Comparison of ENCODE assay signal across 1 cellular context in the genomic region with DNA sequence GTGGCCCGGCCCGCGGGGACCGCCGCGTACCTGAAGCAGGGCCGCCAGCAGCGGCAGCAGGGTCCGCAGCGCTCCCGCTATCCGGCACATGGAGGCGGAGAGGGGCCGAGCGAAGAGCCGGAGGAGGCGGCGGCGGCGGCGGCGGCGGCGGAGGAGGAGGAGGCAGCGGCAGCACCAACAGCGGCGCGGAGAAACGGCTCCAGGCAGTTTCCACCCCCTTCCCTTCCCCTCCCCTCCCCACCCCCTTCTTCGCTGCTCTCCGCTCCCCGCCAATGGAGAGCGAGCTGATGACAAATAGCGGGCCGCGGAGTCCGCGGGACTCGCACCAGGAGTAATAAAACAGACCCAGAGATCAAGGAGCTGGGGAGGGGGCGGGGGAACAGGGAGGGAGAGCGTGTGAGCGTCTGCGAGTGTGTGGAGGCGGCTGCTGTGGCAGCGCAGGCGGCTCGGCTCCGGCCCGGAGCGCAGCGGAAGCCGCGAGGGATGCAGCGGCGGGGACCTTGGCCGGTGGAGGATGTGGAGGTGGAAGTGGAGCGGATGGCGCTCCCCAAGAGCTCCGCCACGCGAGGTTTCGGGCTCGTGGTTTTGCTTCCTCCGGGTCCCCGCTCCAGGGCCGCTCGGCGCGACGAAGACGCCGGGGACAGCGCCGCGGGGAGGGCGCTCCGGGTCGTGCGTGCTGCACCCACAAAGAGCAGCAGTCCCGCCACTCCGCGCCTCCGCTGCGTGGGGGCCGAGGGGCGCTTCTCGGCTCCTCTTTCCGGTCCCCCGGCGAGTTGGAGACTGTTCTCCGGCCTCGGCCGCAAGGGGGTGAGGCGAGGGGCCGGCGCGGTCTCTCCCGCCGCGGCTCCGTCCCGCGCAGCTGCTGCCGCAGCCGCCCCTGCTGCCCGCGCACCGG.
A peak's percentile ranks its signal among the peaks of the same experiment; 100 is the strongest.
TF ChIP-seq lines count a peak whose summit lies in the region.

CDH2 (minus strand) TSS at position 198 of the 895 bp plus-strand sequence; CDS start at position 90, 108 bp downstream.

TF ChIP-seq in SK-N-SH, 30 proteins besides CTCF, POLR2A, EP300 and RAD21 (continued from another document):
- TF ChIP-seq IRF3 (IDR thresholded peaks at IDR 0.05; ENCODE audit: low read depth, low read length) (no peak), SIN3A (IDR thresholded peaks at IDR 0.05; ENCODE audit: borderline replicate concordance, low read depth, low read length) (no peak; the same call in 1 of the 2 replicates), ELF1 (IDR thresholded peaks at IDR 0.05) (no peak), EZH2phosphoT487 (IDR thresholded peaks at IDR 0.05; ENCODE audit: borderline replicate concordance, low read depth) (no peak), POLR2AphosphoS5 (IDR thresholded peaks at IDR 0.05; ENCODE audit: low read depth, low read length) (peak; percentile 73), SMC3 (IDR thresholded peaks at IDR 0.05; ENCODE audit: low read depth, low read length) (no peak; the same call in 1 of the 2 replicates), JUND (IDR thresholded peaks at IDR 0.05) (no peak), MXI1 (IDR thresholded peaks at IDR 0.05; ENCODE audit: low read depth, low read length) (peak; percentile 47; the same call in 1 of the 2 replicates), GATA2 (CRISPR knock-in tag; IDR thresholded peaks at IDR 0.05) (no peak), USF2 (IDR thresholded peaks at IDR 0.05; ENCODE audit: borderline replicate concordance, low read depth, low read length) (no peak), TCF12 (IDR thresholded peaks at IDR 0.05) (peak; percentile 58), RXRA (IDR thresholded peaks at IDR 0.05; ENCODE audit: borderline replicate concordance, low read depth) (no peak; the same call in 1 of the 2 replicates), TEAD4 (IDR thresholded peaks at IDR 0.05; ENCODE audit: borderline replicate concordance, insufficient read depth) (no peak), MAX (IDR thresholded peaks at IDR 0.05; ENCODE audit: low read depth) (peak; percentile 35), RFX5 (IDR thresholded peaks at IDR 0.05; ENCODE audit: low read length) (no peak), CHD2 (IDR thresholded peaks at IDR 0.05; ENCODE audit: low read length, partially characterized antibody) (peak; percentile 78), YY1 (IDR thresholded peaks at IDR 0.05; ENCODE audit: low read depth) (no peak), NRF1 (IDR thresholded peaks at IDR 0.05; ENCODE audit: low read depth, low read length) (no peak; the same call in 1 of the 2 replicates), GABPA (IDR thresholded peaks at IDR 0.05; ENCODE audit: low read depth) (no peak; the same call in 1 of the 2 replicates), RCOR1 (IDR thresholded peaks at IDR 0.05; ENCODE audit: low read length) (no peak), MEF2A (IDR thresholded peaks at IDR 0.05; ENCODE audit: borderline replicate concordance, low read depth) (no peak), FOXM1 (IDR thresholded peaks at IDR 0.05; ENCODE audit: low read depth) (no peak)
- TF ChIP-seq, protein P1, sequence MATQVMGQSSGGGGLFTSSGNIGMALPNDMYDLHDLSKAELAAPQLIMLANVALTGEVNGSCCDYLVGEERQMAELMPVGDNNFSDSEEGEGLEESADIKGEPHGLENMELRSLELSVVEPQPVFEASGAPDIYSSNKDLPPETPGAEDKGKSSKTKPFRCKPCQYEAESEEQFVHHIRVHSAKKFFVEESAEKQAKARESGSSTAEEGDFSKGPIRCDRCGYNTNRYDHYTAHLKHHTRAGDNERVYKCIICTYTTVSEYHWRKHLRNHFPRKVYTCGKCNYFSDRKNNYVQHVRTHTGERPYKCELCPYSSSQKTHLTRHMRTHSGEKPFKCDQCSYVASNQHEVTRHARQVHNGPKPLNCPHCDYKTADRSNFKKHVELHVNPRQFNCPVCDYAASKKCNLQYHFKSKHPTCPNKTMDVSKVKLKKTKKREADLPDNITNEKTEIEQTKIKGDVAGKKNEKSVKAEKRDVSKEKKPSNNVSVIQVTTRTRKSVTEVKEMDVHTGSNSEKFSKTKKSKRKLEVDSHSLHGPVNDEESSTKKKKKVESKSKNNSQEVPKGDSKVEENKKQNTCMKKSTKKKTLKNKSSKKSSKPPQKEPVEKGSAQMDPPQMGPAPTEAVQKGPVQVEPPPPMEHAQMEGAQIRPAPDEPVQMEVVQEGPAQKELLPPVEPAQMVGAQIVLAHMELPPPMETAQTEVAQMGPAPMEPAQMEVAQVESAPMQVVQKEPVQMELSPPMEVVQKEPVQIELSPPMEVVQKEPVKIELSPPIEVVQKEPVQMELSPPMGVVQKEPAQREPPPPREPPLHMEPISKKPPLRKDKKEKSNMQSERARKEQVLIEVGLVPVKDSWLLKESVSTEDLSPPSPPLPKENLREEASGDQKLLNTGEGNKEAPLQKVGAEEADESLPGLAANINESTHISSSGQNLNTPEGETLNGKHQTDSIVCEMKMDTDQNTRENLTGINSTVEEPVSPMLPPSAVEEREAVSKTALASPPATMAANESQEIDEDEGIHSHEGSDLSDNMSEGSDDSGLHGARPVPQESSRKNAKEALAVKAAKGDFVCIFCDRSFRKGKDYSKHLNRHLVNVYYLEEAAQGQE (IDR thresholded peaks at IDR 0.05; ENCODE audit: low read depth, low read length): peak; percentile 23; the same call in 1 of the 2 replicates
- TF ChIP-seq, protein P2, sequence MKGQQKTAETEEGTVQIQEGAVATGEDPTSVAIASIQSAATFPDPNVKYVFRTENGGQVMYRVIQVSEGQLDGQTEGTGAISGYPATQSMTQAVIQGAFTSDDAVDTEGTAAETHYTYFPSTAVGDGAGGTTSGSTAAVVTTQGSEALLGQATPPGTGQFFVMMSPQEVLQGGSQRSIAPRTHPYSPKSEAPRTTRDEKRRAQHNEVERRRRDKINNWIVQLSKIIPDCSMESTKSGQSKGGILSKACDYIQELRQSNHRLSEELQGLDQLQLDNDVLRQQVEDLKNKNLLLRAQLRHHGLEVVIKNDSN (IDR thresholded peaks at IDR 0.05; ENCODE audit: borderline replicate concordance, low read depth): no peak
- TF ChIP-seq, protein P3, sequence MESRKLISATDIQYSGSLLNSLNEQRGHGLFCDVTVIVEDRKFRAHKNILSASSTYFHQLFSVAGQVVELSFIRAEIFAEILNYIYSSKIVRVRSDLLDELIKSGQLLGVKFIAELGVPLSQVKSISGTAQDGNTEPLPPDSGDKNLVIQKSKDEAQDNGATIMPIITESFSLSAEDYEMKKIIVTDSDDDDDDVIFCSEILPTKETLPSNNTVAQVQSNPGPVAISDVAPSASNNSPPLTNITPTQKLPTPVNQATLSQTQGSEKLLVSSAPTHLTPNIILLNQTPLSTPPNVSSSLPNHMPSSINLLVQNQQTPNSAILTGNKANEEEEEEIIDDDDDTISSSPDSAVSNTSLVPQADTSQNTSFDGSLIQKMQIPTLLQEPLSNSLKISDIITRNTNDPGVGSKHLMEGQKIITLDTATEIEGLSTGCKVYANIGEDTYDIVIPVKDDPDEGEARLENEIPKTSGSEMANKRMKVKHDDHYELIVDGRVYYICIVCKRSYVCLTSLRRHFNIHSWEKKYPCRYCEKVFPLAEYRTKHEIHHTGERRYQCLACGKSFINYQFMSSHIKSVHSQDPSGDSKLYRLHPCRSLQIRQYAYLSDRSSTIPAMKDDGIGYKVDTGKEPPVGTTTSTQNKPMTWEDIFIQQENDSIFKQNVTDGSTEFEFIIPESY (IDR thresholded peaks at IDR 0.05; ENCODE audit: borderline replicate concordance, low read depth): peak; percentile 37; the same call in 1 of the 2 replicates
